ENCODE assay signal across 21 cellular contexts in the genomic region with DNA sequence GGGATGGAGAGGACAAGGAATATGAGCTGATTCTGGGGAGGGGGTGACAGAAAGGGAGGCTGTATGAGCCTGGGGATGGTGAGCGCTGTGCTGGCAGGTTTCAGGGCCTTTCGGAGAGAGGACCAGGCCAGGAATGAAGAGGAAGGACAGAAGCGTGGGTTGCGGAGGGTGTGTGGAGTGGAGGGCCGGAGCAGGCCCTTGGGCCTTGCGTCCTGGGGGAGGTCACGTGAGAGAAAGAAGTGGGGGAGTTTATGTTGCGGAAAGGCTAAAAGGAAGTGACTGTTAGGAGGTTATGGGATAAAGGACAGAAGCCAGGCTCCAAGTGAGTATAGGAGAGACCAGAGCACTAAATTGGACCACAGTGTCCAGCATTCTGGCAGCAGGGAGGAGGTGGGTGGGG. TPM values are rescaled to one million over a fixed set of nuclear protein-coding genes. Genes with fewer than 3 reads are reported as not detected.
DNase-seq lines count a peak whose midpoint lies in the region; ATAC-seq lines count a peak whose summit lies in the region.
"Had no signal": no experiment of that assay in that cellular context is flagged by ENCODE, and none has a peak within 500 bp of the region (broad histone marks: within the 10 kb centered on the region; RNA-seq: fewer than 3 reads in every experiment).

No MANE protein-coding gene starts in this region.

- H2BK12ac ChIP-seq in neuronal stem cell (ENCODE audit: low read length) = no peak overlapping the region

- no peak for ATAC-seq in HG03108 (IDR thresholded peaks at IDR 0.05; ENCODE audit: unreplicated experiment)
- ATAC-seq: pancreas, PC-3, sciatic nerve had no signal

- no peak for DNase-seq in activated T-cell treated with anti-CD3 and anti-CD28 coated beads, Interleukin-2, amount 50 U/mL, for 24 hours
- DNase-seq in activated T-cell treated with anti-CD3 and anti-CD28 coated beads for 4 hours = no peak
- DNase-seq in KBM-7 = peak; percentile 81
- no peak for DNase-seq in neuronal stem cell (ENCODE audit: low spot score)
- DNase-seq in DMS53 treated with DMSO at 0.1 percent for 48 hours (lab: John Stamatoyannopoulos, UW; ENCODE audit: unreplicated experiment) = no peak
- no peak for DNase-seq in RPMI8226
- DNase-seq: activated CD4-positive, alpha-beta T cell treated with anti-CD3 and anti-CD28 coated beads, Interleukin-2, amount 50 U/mL, for 4 hours; activated naive CD4-positive, alpha-beta T cell treated with Interleukin-2 at 50 U/mL for 16 hours; GDM1; HFFc6; immature natural killer cell; NCI-H187; pancreas; PC-3; WERI-Rb-1 had no signal

- H3K9me3 Mint-ChIP-seq in activated T-cell treated with anti-CD3 and anti-CD28 coated beads, Interleukin-2, amount 50 U/mL, for 24 hours = no peaks in the 10 kb centered on the region
- H3K9me3 Mint-ChIP-seq in dendritic cell treated with granulocyte-macrophage colony-stimulating factor and Interleukin-4, amounts not matched to agents 40 ng/mL and 50 ng/mL, for 4 days = no peaks in the 10 kb centered on the region
- H3K9me3 Mint-ChIP-seq: HFFc6; T-helper 1 cell treated with Interleukin-12 subunit alpha and Interleukin-12 subunit beta and Interleukin-4 antibody, amounts not matched to agents 30 μg/mL and 1 μg/mL, for 36 hours had no signal

- H3K9ac ChIP-seq in neuronal stem cell (ENCODE audit: low read depth, low read length, poor library complexity) = no peak overlapping the region

- H3K4me1 ChIP-seq in neuronal stem cell (ENCODE audit: control insufficient read depth in 2 of 2, insufficient read depth in 1 of 2, low read depth in 1 of 2, low read length in 2 of 2) = peaks cover 0 to 11% of the 10 kb centered on the region in 2 donors

- H3K36me3 ChIP-seq in neuronal stem cell (replicated peaks in 1 of 2; ENCODE audit: control insufficient read depth in 2 of 2, insufficient read depth in 2 of 2, low read length in 2 of 2) = peaks cover 0 to 59% of the 10 kb centered on the region in 2 donors
- H3K36me3 ChIP-seq: pancreas, vagina had no signal

- no peak overlapping the region for H3K4ac ChIP-seq in neuronal stem cell (ENCODE audit: low read length)

- H2BK15ac ChIP-seq in neuronal stem cell (ENCODE audit: low read length) = no peak overlapping the region

- no peak overlapping the region for H2AFZ ChIP-seq in neuronal stem cell (ENCODE audit: low read length)

- no peak overlapping the region for H4K91ac ChIP-seq in neuronal stem cell (ENCODE audit: low read depth, low read length, poor library complexity)

- H3K4me3 Mint-ChIP-seq in activated T-cell treated with anti-CD3 and anti-CD28 coated beads, Interleukin-2, amount 50 U/mL, for 24 hours = no peak overlapping the region
- no peak overlapping the region for H3K4me3 Mint-ChIP-seq in dendritic cell treated with granulocyte-macrophage colony-stimulating factor and Interleukin-4, amounts not matched to agents 40 ng/mL and 50 ng/mL, for 4 days
- H3K4me3 Mint-ChIP-seq: B cell; HFFc6; immature natural killer cell; T-helper 1 cell treated with Interleukin-12 subunit alpha and Interleukin-12 subunit beta and Interleukin-4 antibody, amounts not matched to agents 30 μg/mL and 1 μg/mL, for 36 hours had no signal

- in situ Hi-C loops in KBM-7 (cut with MboI; ENCODE audit: low pct_unique_long_range_greater_than_20kb, low sequenced_read_pairs) = no loop called here

- H3K9me3 ChIP-seq in neuronal stem cell (replicated peaks in 1 of 2; ENCODE audit: control insufficient read depth in 2 of 2, insufficient read depth in 1 of 2, low read depth in 1 of 2, low read length in 2 of 2) = peaks cover 0 to 2% of the 10 kb centered on the region in 2 donors
- H3K9me3 ChIP-seq: pancreas, vagina had no signal

- H2BK120ac ChIP-seq in neuronal stem cell (ENCODE audit: low read depth, low read length) = no peak overlapping the region

- peaks cover 10% of the 10 kb centered on the region for H3K79me1 ChIP-seq in neuronal stem cell (ENCODE audit: low read depth, low read length)

- H2AK5ac ChIP-seq in neuronal stem cell (ENCODE audit: low read depth, low read length) = no peak overlapping the region

- H3K27me3 Mint-ChIP-seq in activated T-cell treated with anti-CD3 and anti-CD28 coated beads, Interleukin-2, amount 50 U/mL, for 24 hours = no peaks in the 10 kb centered on the region
- H3K27me3 Mint-ChIP-seq in dendritic cell treated with granulocyte-macrophage colony-stimulating factor and Interleukin-4, amounts not matched to agents 40 ng/mL and 50 ng/mL, for 4 days = no peaks in the 10 kb centered on the region
- H3K27me3 Mint-ChIP-seq: B cell had no signal

- H4K8ac ChIP-seq in neuronal stem cell (ENCODE audit: low read depth, low read length) = no peak overlapping the region

- H3K18ac ChIP-seq in neuronal stem cell (ENCODE audit: low read length) = peak overlapping the region; percentile 68

- no peak overlapping the region for H3K27ac ChIP-seq in neuronal stem cell (replicated peaks; ENCODE audit: low read length)
- H3K27ac ChIP-seq: pancreas, vagina, WERI-Rb-1 had no signal

- peak overlapping the region in 1 of 2 donors; percentile 40 for H3K4me3 ChIP-seq in neuronal stem cell (ENCODE audit: low read length in 2 of 2)
- H3K4me3 ChIP-seq: pancreas, vagina had no signal

- no peak overlapping the region for H3K4me2 ChIP-seq in neuronal stem cell (ENCODE audit: insufficient read depth, low read length, poor library complexity, severe bottlenecking)

- no peak overlapping the region for H3K14ac ChIP-seq in neuronal stem cell (ENCODE audit: low read length)

- peaks cover 51% of the 10 kb centered on the region for H3K4me1 Mint-ChIP-seq in activated T-cell treated with anti-CD3 and anti-CD28 coated beads, Interleukin-2, amount 50 U/mL, for 24 hours (ENCODE audit: low read depth)
- peaks cover 42% of the 10 kb centered on the region for H3K4me1 Mint-ChIP-seq in dendritic cell treated with granulocyte-macrophage colony-stimulating factor and Interleukin-4, amounts not matched to agents 40 ng/mL and 50 ng/mL, for 4 days (ENCODE audit: low read depth)

- WGBS in neuronal stem cell (ENCODE audit: extremely low coverage in 2 of 2, insufficient read length in 2 of 2, insufficient replicate concordance in 1 of 2), 2 donors = 100% methylated on average over 1 of the region's 8 CpGs; no CpG with 5 or more reads in 1 of the 2 donors

- intact Hi-C loops in dendritic cell treated with granulocyte-macrophage colony-stimulating factor and Interleukin-4, amounts not matched to agents 40 ng/mL and 50 ng/mL, for 4 days (cut with micrococcal nuclease) = no loop called here

- peak overlapping the region; percentile 87 for H3K23ac ChIP-seq in neuronal stem cell (ENCODE audit: low read depth, low read length, poor library complexity)

- peaks cover 33% of the 10 kb centered on the region for H3K36me3 Mint-ChIP-seq in activated T-cell treated with anti-CD3 and anti-CD28 coated beads, Interleukin-2, amount 50 U/mL, for 24 hours (ENCODE audit: low read depth)
- H3K36me3 Mint-ChIP-seq in dendritic cell treated with granulocyte-macrophage colony-stimulating factor and Interleukin-4, amounts not matched to agents 40 ng/mL and 50 ng/mL, for 4 days (ENCODE audit: low read depth) = peaks cover 17% of the 10 kb centered on the region

- peak overlapping the region; percentile 31 for H3K27ac Mint-ChIP-seq in activated T-cell treated with anti-CD3 and anti-CD28 coated beads, Interleukin-2, amount 50 U/mL, for 24 hours
- peak overlapping the region; percentile 45 for H3K27ac Mint-ChIP-seq in dendritic cell treated with granulocyte-macrophage colony-stimulating factor and Interleukin-4, amounts not matched to agents 40 ng/mL and 50 ng/mL, for 4 days
- H3K27ac Mint-ChIP-seq: B cell; HFFc6; T-helper 1 cell treated with Interleukin-12 subunit alpha and Interleukin-12 subunit beta and Interleukin-4 antibody, amounts not matched to agents 30 μg/mL and 1 μg/mL, for 36 hours had no signal

- no peaks in the 10 kb centered on the region for H3K27me3 ChIP-seq in neuronal stem cell (ENCODE audit: control insufficient read depth in 3 of 3, insufficient read depth in 3 of 3, low read depth in 1 of 3, low read length in 3 of 3)
- H3K27me3 ChIP-seq: pancreas, vagina had no signal

- H2BK5ac ChIP-seq in neuronal stem cell (ENCODE audit: low read length) = no peak overlapping the region

RNA-seq across cellular contexts. Expression of gene BCR, which starts 17.5 kb away (rescaled TPM):
- 20.8 TPM for polyA plus RNA-seq in neuronal stem cell (2013, experiment 1 of 2)
- 19.8 TPM for polyA plus RNA-seq in neuronal stem cell (2013, experiment 2 of 2)

RNA-seq across cellular contexts. Expression of gene RAB36, which starts 52.6 kb away (rescaled TPM):
- polyA plus RNA-seq in neuronal stem cell (2013, experiment 1 of 2) = 4.5 TPM
- 4.5 TPM for polyA plus RNA-seq in neuronal stem cell (2013, experiment 2 of 2)

RNA-seq across cellular contexts. Expression of gene RSPH14, which starts 56.0 kb away (rescaled TPM):
- 2.0 TPM for polyA plus RNA-seq in neuronal stem cell (2013, experiment 1 of 2)
- polyA plus RNA-seq in neuronal stem cell (2013, experiment 2 of 2) = 2.2 TPM
